1 cellular context compared by ENCODE assay signal in genomic region chr2:102736607-102737409, GRCh38.
TF ChIP-seq lines count a peak whose summit lies in the region.

No MANE protein-coding gene starts in this region.

TF ChIP-seq in K562, 482 proteins besides CTCF, POLR2A, EP300 and RAD21 (continued from another document and continues in another):
- TF ChIP-seq SNRNP70 (optimal IDR thresholded peaks at IDR 0.05; ENCODE audit: low read depth, low read length) (no peak), LCOR (CRISPR knock-in tag; IDR thresholded peaks at IDR 0.05) (no peak; the same call in 1 of the 2 replicates), KHSRP (IDR thresholded peaks at IDR 0.05) (no peak), ZNF449 (CRISPR knock-in tag; IDR thresholded peaks at IDR 0.05) (no peak), ETV5 (CRISPR knock-in tag; IDR thresholded peaks at IDR 0.05; ENCODE audit: low read depth) (peak; percentile 74), SMARCB1 (IDR thresholded peaks at IDR 0.05; ENCODE audit: insufficient read length, low read depth) (peak; percentile 37), RBM15 (IDR thresholded peaks at IDR 0.05; ENCODE audit: insufficient read depth, low read length) (no peak), CEBPB (tag; IDR thresholded peaks at IDR 0.05) (no peak), NFATC3 (IDR thresholded peaks at IDR 0.05) (no peak), MTA2 (IDR thresholded peaks at IDR 0.05; ENCODE audit: low read depth) (no peak), SAP30 (IDR thresholded peaks at IDR 0.05; ENCODE audit: borderline replicate concordance, insufficient read depth, low read depth, low read length, poor library complexity, severe bottlenecking) (no peak), SMAD1 (IDR thresholded peaks at IDR 0.05; ENCODE audit: low read depth, low read length, partially characterized antibody) (no peak), MED1 (CRISPR knock-in tag; IDR thresholded peaks at IDR 0.05; ENCODE audit: borderline replicate concordance) (no peak), ELF1 (tag; IDR thresholded peaks at IDR 0.05) (peak; percentile 60; the same call in 1 of the 2 replicates), CBX2 (IDR thresholded peaks at IDR 0.05; ENCODE audit: insufficient read depth, low read length, poor library complexity, severe bottlenecking) (no peak), BRD4 (IDR thresholded peaks at IDR 0.05) (no peak), TRIM24 (IDR thresholded peaks at IDR 0.05) (no peak), NCOA2 (IDR thresholded peaks at IDR 0.05; ENCODE audit: partially characterized antibody in 2 of 2) (no peak), HEY1 (CRISPR knock-in tag; IDR thresholded peaks at IDR 0.05; ENCODE audit: borderline replicate concordance) (no peak), FOXJ3 (CRISPR knock-in tag; IDR thresholded peaks at IDR 0.05) (no peak), IRF2 (CRISPR knock-in tag; IDR thresholded peaks at IDR 0.05) (no peak), YY1 (IDR thresholded peaks at IDR 0.05; ENCODE audit: borderline replicate concordance in 1 of 3, control insufficient read depth in 1 of 3, extremely low read depth in 1 of 3, insufficient read depth in 3 of 3, insufficient read length in 1 of 3, insufficient replicate concordance in 2 of 3, low read depth in 1 of 3, low read length in 2 of 3) (peak in 1 of 3 experiments; percentile 11), ZNF589 (CRISPR knock-in tag; IDR thresholded peaks at IDR 0.05; ENCODE audit: low read depth) (no peak), GATAD2A (IDR thresholded peaks at IDR 0.05) (no peak), TGIF2 (CRISPR knock-in tag; IDR thresholded peaks at IDR 0.05) (no peak), ZNF224 (CRISPR knock-in tag; IDR thresholded peaks at IDR 0.05) (0 out of 2 replicates have a peak, but pooled peaks have one; percentile 33), STAT5B (CRISPR knock-in tag; IDR thresholded peaks at IDR 0.05) (no peak), SIN3A (IDR thresholded peaks at IDR 0.05; ENCODE audit: borderline replicate concordance in 2 of 2, control insufficient read depth in 1 of 2, low read depth in 2 of 2, low read length in 2 of 2) (no peak; a peak in 1 of 4 replicates), HSF4 (CRISPR knock-in tag; IDR thresholded peaks at IDR 0.05; ENCODE audit: borderline replicate concordance) (no peak), MCM2 (IDR thresholded peaks at IDR 0.05; ENCODE audit: low read depth) (no peak), ZNF764 (CRISPR knock-in tag; IDR thresholded peaks at IDR 0.05; ENCODE audit: low read depth) (no peak), TAF1 (IDR thresholded peaks at IDR 0.05; ENCODE audit: control insufficient read depth, extremely low read depth, insufficient read depth, low read length, severe bottlenecking) (peak; percentile 32), OTX1 (CRISPR knock-in tag; IDR thresholded peaks at IDR 0.05) (no peak), ZNF518B (CRISPR knock-in tag; IDR thresholded peaks at IDR 0.05) (no peak)
- TF ChIP-seq, protein P1, sequence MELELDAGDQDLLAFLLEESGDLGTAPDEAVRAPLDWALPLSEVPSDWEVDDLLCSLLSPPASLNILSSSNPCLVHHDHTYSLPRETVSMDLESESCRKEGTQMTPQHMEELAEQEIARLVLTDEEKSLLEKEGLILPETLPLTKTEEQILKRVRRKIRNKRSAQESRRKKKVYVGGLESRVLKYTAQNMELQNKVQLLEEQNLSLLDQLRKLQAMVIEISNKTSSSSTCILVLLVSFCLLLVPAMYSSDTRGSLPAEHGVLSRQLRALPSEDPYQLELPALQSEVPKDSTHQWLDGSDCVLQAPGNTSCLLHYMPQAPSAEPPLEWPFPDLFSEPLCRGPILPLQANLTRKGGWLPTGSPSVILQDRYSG (tag; conservative IDR thresholded peaks at IDR 0.05; ENCODE audit: low read depth): no peak
- TF ChIP-seq, protein P2, sequence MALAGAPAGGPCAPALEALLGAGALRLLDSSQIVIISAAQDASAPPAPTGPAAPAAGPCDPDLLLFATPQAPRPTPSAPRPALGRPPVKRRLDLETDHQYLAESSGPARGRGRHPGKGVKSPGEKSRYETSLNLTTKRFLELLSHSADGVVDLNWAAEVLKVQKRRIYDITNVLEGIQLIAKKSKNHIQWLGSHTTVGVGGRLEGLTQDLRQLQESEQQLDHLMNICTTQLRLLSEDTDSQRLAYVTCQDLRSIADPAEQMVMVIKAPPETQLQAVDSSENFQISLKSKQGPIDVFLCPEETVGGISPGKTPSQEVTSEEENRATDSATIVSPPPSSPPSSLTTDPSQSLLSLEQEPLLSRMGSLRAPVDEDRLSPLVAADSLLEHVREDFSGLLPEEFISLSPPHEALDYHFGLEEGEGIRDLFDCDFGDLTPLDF (CRISPR knock-in tag; IDR thresholded peaks at IDR 0.05): no peak
- TF ChIP-seq, protein P3, sequence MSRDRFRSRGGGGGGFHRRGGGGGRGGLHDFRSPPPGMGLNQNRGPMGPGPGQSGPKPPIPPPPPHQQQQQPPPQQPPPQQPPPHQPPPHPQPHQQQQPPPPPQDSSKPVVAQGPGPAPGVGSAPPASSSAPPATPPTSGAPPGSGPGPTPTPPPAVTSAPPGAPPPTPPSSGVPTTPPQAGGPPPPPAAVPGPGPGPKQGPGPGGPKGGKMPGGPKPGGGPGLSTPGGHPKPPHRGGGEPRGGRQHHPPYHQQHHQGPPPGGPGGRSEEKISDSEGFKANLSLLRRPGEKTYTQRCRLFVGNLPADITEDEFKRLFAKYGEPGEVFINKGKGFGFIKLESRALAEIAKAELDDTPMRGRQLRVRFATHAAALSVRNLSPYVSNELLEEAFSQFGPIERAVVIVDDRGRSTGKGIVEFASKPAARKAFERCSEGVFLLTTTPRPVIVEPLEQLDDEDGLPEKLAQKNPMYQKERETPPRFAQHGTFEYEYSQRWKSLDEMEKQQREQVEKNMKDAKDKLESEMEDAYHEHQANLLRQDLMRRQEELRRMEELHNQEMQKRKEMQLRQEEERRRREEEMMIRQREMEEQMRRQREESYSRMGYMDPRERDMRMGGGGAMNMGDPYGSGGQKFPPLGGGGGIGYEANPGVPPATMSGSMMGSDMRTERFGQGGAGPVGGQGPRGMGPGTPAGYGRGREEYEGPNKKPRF (IDR thresholded peaks at IDR 0.05; ENCODE audit: low read depth, low read length): no peak
- TF ChIP-seq, protein P4, sequence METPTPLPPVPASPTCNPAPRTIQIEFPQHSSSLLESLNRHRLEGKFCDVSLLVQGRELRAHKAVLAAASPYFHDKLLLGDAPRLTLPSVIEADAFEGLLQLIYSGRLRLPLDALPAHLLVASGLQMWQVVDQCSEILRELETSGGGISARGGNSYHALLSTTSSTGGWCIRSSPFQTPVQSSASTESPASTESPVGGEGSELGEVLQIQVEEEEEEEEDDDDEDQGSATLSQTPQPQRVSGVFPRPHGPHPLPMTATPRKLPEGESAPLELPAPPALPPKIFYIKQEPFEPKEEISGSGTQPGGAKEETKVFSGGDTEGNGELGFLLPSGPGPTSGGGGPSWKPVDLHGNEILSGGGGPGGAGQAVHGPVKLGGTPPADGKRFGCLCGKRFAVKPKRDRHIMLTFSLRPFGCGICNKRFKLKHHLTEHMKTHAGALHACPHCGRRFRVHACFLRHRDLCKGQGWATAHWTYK (CRISPR knock-in tag; IDR thresholded peaks at IDR 0.05): 0 out of 2 replicates have a peak, but pooled peaks have one; percentile 22
- TF ChIP-seq, protein P5, sequence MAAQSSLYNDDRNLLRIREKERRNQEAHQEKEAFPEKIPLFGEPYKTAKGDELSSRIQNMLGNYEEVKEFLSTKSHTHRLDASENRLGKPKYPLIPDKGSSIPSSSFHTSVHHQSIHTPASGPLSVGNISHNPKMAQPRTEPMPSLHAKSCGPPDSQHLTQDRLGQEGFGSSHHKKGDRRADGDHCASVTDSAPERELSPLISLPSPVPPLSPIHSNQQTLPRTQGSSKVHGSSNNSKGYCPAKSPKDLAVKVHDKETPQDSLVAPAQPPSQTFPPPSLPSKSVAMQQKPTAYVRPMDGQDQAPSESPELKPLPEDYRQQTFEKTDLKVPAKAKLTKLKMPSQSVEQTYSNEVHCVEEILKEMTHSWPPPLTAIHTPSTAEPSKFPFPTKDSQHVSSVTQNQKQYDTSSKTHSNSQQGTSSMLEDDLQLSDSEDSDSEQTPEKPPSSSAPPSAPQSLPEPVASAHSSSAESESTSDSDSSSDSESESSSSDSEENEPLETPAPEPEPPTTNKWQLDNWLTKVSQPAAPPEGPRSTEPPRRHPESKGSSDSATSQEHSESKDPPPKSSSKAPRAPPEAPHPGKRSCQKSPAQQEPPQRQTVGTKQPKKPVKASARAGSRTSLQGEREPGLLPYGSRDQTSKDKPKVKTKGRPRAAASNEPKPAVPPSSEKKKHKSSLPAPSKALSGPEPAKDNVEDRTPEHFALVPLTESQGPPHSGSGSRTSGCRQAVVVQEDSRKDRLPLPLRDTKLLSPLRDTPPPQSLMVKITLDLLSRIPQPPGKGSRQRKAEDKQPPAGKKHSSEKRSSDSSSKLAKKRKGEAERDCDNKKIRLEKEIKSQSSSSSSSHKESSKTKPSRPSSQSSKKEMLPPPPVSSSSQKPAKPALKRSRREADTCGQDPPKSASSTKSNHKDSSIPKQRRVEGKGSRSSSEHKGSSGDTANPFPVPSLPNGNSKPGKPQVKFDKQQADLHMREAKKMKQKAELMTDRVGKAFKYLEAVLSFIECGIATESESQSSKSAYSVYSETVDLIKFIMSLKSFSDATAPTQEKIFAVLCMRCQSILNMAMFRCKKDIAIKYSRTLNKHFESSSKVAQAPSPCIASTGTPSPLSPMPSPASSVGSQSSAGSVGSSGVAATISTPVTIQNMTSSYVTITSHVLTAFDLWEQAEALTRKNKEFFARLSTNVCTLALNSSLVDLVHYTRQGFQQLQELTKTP (IDR thresholded peaks at IDR 0.05; ENCODE audit: low read depth in 1 of 2, partially characterized antibody in 2 of 2): no peak
